In genomic region chr3:170499562-170500156, GRCh38 we compare ENCODE assay signal across 8 cellular contexts.
DNase-seq lines count a peak whose midpoint lies in the region; TF ChIP-seq lines count a peak whose summit lies in the region.

No MANE protein-coding gene starts in this region.

- H4K8ac ChIP-seq in mesenchymal stem cell (ENCODE audit: low read length): no peak overlapping the region

- no peak overlapping the region for H2BK15ac ChIP-seq in mesenchymal stem cell (ENCODE audit: low read depth, poor library complexity, severe bottlenecking)

- H3K9me3 ChIP-seq in MM.1S (replicated peaks; ENCODE audit: insufficient read depth, low read length): no peaks in the 10 kb centered on the region
- no peaks in the 10 kb centered on the region for H3K9me3 ChIP-seq in mesenchymal stem cell (ENCODE audit: control insufficient read depth, low read length)

- no peaks in the 10 kb centered on the region for H3K79me2 ChIP-seq in MM.1S (ENCODE audit: low read length)

- no peak overlapping the region for H3K18ac ChIP-seq in mesenchymal stem cell (ENCODE audit: low read depth in 1 of 2, low read length in 2 of 2)

- H2BK5ac ChIP-seq in mesenchymal stem cell (ENCODE audit: low read depth, low read length, poor library complexity, severe bottlenecking): no peak overlapping the region

- no peak overlapping the region for H3K4me2 ChIP-seq in MM.1S (ENCODE audit: low read depth, low read length)
- no peak overlapping the region for H3K4me2 ChIP-seq in mesenchymal stem cell (ENCODE audit: low read length, poor library complexity, severe bottlenecking)

- H3K27ac ChIP-seq in MM.1S (ENCODE audit: low read length) (no peak overlapping the region), mesenchymal stem cell (ENCODE audit: low read length, poor library complexity, severe bottlenecking) (no peak overlapping the region), coronary artery (no peak overlapping the region)

- H2BK120ac ChIP-seq in mesenchymal stem cell (ENCODE audit: low read depth, low read length): no peak overlapping the region

- H3K79me1 ChIP-seq in mesenchymal stem cell (replicated peaks; ENCODE audit: low read length, poor library complexity, severe bottlenecking): no peaks in the 10 kb centered on the region

- H2BK12ac ChIP-seq in mesenchymal stem cell (ENCODE audit: low read length in 2 of 2): no peak overlapping the region

- H3K9ac ChIP-seq in MM.1S (ENCODE audit: low read length): no peak overlapping the region
- H3K9ac ChIP-seq in mesenchymal stem cell (ENCODE audit: low read length): no peak overlapping the region

- H2AFZ ChIP-seq in MM.1S (ENCODE audit: low read length): no peak overlapping the region
- no peak overlapping the region for H2AFZ ChIP-seq in mesenchymal stem cell (ENCODE audit: low read depth, low read length)

- TF ChIP-seq CTCF in AG04449 (IDR thresholded peaks at IDR 0.05; ENCODE audit: insufficient read depth, low read length, missing control alignments) (peak; percentile 64), GM10266 (IDR thresholded peaks at IDR 0.05; ENCODE audit: control insufficient read depth, insufficient read depth, low read depth, missing control alignments) (peak; percentile 64), MM.1S (IDR thresholded peaks at IDR 0.05; ENCODE audit: low read length) (peak; percentile 62), cardiac fibroblast (IDR thresholded peaks at IDR 0.05; ENCODE audit: low read depth, low read length) (peak; percentile 81), coronary artery (IDR thresholded peaks at IDR 0.05) (no peak)

- DNase-seq in AG04449 (ENCODE audit: low read depth, low spot score) (no peak), GM10266 (ENCODE audit: extremely low spot score) (peak; percentile 68), MM.1S (peak; percentile 49), cardiac fibroblast (ENCODE audit: low read depth in 2 of 2) (peak; percentile 75 to 78), midbrain (lab: John Stamatoyannopoulos, UW) (peak; percentile 61), mesenchymal stem cell (no peak), coronary artery (ENCODE audit: low spot score) (no peak)
- no peak for DNase-seq in activated CD4-positive, CD25-positive, alpha-beta regulatory T cell (lab: John Stamatoyannopoulos, UW)

- H3K4me3 ChIP-seq in AG04449 (ENCODE audit: low read depth, low read length) (no peak overlapping the region), MM.1S (ENCODE audit: low read length) (no peak overlapping the region), cardiac fibroblast (replicated peaks in 1 of 2; ENCODE audit: low read depth in 2 of 2, low read length in 2 of 2) (no peak overlapping the region), mesenchymal stem cell (ENCODE audit: insufficient read depth in 1 of 2, low read depth in 1 of 2, low read length in 2 of 2) (no peak overlapping the region), coronary artery (no peak overlapping the region)

- CTCF ChIA-PET in AG04449 (lab: Yijun Ruan, JAX): interaction anchor here (0.9 to 6.0 kb wide), 11 partner anchors 9 to 349 kb away, joined by 3 to 43 read pairs (median 4); no protein-coding TSS in a partner anchor

- no peak overlapping the region for H2AK5ac ChIP-seq in mesenchymal stem cell (ENCODE audit: low read length, severe bottlenecking)

- no peaks in the 10 kb centered on the region for H3K27me3 ChIP-seq in MM.1S (replicated peaks; ENCODE audit: insufficient read depth, low read length)
- H3K27me3 ChIP-seq in mesenchymal stem cell (ENCODE audit: control insufficient read depth in 1 of 2, insufficient read depth in 1 of 2, low read length in 2 of 2): no peaks in the 10 kb centered on the region

- no peaks in the 10 kb centered on the region for H4K20me1 ChIP-seq in MM.1S (ENCODE audit: insufficient read depth, low read length)

- H3K23ac ChIP-seq in mesenchymal stem cell (ENCODE audit: low read length in 2 of 2): no peak overlapping the region

- 67% methylated on average over 3 of the region's 3 CpGs for WGBS in mesenchymal stem cell

- POLR2A ChIA-PET in AG04449 (lab: Yijun Ruan, JAX): no interaction called here

- no peaks in the 10 kb centered on the region for H3F3A ChIP-seq in MM.1S (ENCODE audit: insufficient read depth, low read length)

- no peak overlapping the region for H4K91ac ChIP-seq in mesenchymal stem cell (ENCODE audit: low read length)

- H3K36me3 ChIP-seq in MM.1S (replicated peaks; ENCODE audit: insufficient read depth, low read length): no peaks in the 10 kb centered on the region
- peaks cover 0 to 7% of the 10 kb centered on the region in 2 experiments for H3K36me3 ChIP-seq in mesenchymal stem cell (ENCODE audit: control insufficient read depth in 1 of 2, insufficient read depth in 2 of 2, low read depth in 1 of 2, low read length in 2 of 2)

- peak overlapping the region in 1 of 2 experiments; percentile 63 for H3K4ac ChIP-seq in mesenchymal stem cell (ENCODE audit: low read depth in 1 of 2, low read length in 2 of 2)

- H3K14ac ChIP-seq in mesenchymal stem cell (ENCODE audit: low read length in 2 of 2): no peak overlapping the region

- no peaks in the 10 kb centered on the region for H3K4me1 ChIP-seq in MM.1S (ENCODE audit: low read length)
- H3K4me1 ChIP-seq in mesenchymal stem cell (ENCODE audit: control insufficient read depth, insufficient read depth, low read depth, low read length): peaks cover 1% of the 10 kb centered on the region

- H3K9me2 ChIP-seq in MM.1S (replicated peaks; ENCODE audit: insufficient read depth, low read length): no peaks in the 10 kb centered on the region

Comparison
In these comparisons a context has a peak if more than half of its experiments do, and no peak if none do; other contexts are left out.
1. DNase-seq: peak in GM10266 (single experiment), MM.1S (single experiment), cardiac fibroblast (2 of 2) and midbrain (single experiment); none in AG04449 (single experiment), mesenchymal stem cell (single experiment), activated CD4-positive, CD25-positive, alpha-beta regulatory T cell (0 of 4) and coronary artery (single experiment).